In genomic region chr21:34736116-34736870, GRCh38 we compare ENCODE assay signal across 1 cellular context.
TF ChIP-seq lines count a peak whose summit lies in the region.

No MANE protein-coding gene starts in this region.

TF ChIP-seq in IMR-90, 13 proteins besides CTCF, POLR2A, EP300 and RAD21 (continued from another document):
- TF ChIP-seq MXI1 (IDR thresholded peaks at IDR 0.05; ENCODE audit: borderline replicate concordance, low read depth, low read length) (no peak), MAFK (IDR thresholded peaks at IDR 0.05; ENCODE audit: low read depth, low read length) (no peak)
